ENCODE assay signal across 8 cellular contexts in genomic region chr1:44739361-44740178, GRCh38. TPM values are rescaled to one million over a fixed set of nuclear protein-coding genes. Genes with fewer than 3 reads are reported as not detected.
DNase-seq lines count a peak whose midpoint lies in the region; ATAC-seq and TF ChIP-seq lines count a peak whose summit lies in the region.

TSS of gene KIF2C (plus strand) at chr1:44739837. CDS start at chr1:44739933, 96 bp downstream.

- H3K27me3 ChIP-seq in smooth muscle cell (ENCODE audit: low read depth) = no peaks in the 10 kb centered on the region

- DNase-seq in AG04449 (ENCODE audit: low read depth, low spot score) (peak; percentile 78), NCI-H2227 treated with DMSO at 0.1 percent for 48 hours (lab: John Stamatoyannopoulos, UW) (peak; percentile 98), cardiac fibroblast (ENCODE audit: low read depth in 2 of 2) (peak; percentile 98 to 99), iPS-NIHi7 (ENCODE audit: extremely low spot score) (peak; percentile 99), smooth muscle cell (lab: John Stamatoyannopoulos, UW; ENCODE audit: unreplicated experiment) (peak; percentile 73)

- peaks cover 21% of the 10 kb centered on the region for H3K79me2 ChIP-seq in smooth muscle cell (ENCODE audit: low read depth)

- no peaks in the 10 kb centered on the region for H4K20me1 ChIP-seq in smooth muscle cell (ENCODE audit: low read depth)

- WGBS in smooth muscle cell (ENCODE audit: low lambda C conversion rate) = 4% methylated on average over 57 of the region's 57 CpGs

- peak within 1 kb of the TSS; percentile 63 for H3K27ac ChIP-seq in smooth muscle cell (ENCODE audit: low read depth)

- H3K4me2 ChIP-seq in smooth muscle cell = peak within 1 kb of the TSS; percentile 96

- no peaks in the 10 kb centered on the region for H3K36me3 ChIP-seq in smooth muscle cell (ENCODE audit: low read depth)

- H3F3A ChIP-seq in smooth muscle cell (ENCODE audit: low read depth) = no peaks in the 10 kb centered on the region

- H3K9ac ChIP-seq in smooth muscle cell (ENCODE audit: low read depth) = peak within 1 kb of the TSS; percentile 57

- CTCF ChIA-PET in AG04449 (lab: Yijun Ruan, JAX) = interaction anchor here (0.6 to 3.3 kb wide), 3 partner anchors 8 to 12 kb away, joined by 3 to 24 read pairs (median 5); partner anchors contain the start of gene RNU5D-1

- H2AFZ ChIP-seq in smooth muscle cell (ENCODE audit: low read depth) = peak within 1 kb of the TSS; percentile 96

- peaks cover 10% of the 10 kb centered on the region for H3K4me1 ChIP-seq in smooth muscle cell (ENCODE audit: low read depth)

- H3K4me3 ChIP-seq in AG04449 (ENCODE audit: low read depth, low read length) = peak within 1 kb of the TSS; percentile 92
- H3K4me3 ChIP-seq in WI38 (ENCODE audit: low read depth, low read length) = peak within 1 kb of the TSS; percentile 78
- peak within 1 kb of the TSS; percentile 74 to 75 for H3K4me3 ChIP-seq in cardiac fibroblast (replicated peaks in 1 of 2; ENCODE audit: low read depth in 2 of 2, low read length in 2 of 2)
- peak within 1 kb of the TSS; percentile 74 for H3K4me3 ChIP-seq in smooth muscle cell

- no peaks in the 10 kb centered on the region for H3K9me3 ChIP-seq in smooth muscle cell (replicated peaks; ENCODE audit: low read depth)

- TF ChIP-seq CTCF in AG04449 (IDR thresholded peaks at IDR 0.05; ENCODE audit: insufficient read depth, low read length, missing control alignments) = no peak
- TF ChIP-seq CTCF in WI38 (IDR thresholded peaks at IDR 0.05; ENCODE audit: low read depth, low read length) = no peak
- no peak for TF ChIP-seq CTCF in cardiac fibroblast (IDR thresholded peaks at IDR 0.05; ENCODE audit: low read depth, low read length)
- TF ChIP-seq CTCF in smooth muscle cell (IDR thresholded peaks at IDR 0.05; ENCODE audit: borderline replicate concordance, insufficient read depth, poor library complexity, severe bottlenecking) = no peak

- POLR2A ChIA-PET in AG04449 (lab: Yijun Ruan, JAX) = no interaction called here

- peak; percentile 96 for ATAC-seq in GM18907 (IDR thresholded peaks at IDR 0.05; ENCODE audit: unreplicated experiment)
- ATAC-seq in HG03159 (IDR thresholded peaks at IDR 0.05; ENCODE audit: unreplicated experiment) = peak; percentile 95

RNA-seq across cellular contexts. Expression of gene KIF2C, which starts in this region (rescaled TPM):
- total RNA-seq in smooth muscle cell = 5.7 and 9.2 TPM in 2 replicates
- 6.8 and 8.5 TPM in 2 replicates for polyA plus RNA-seq in smooth muscle cell

Comparison
In these comparisons a context has a peak if more than half of its experiments do, and no peak if none do; other contexts are left out.
1. Peak in every context shown above with its lines: DNase-seq, ATAC-seq, H3K4me3 ChIP-seq and H3K27ac ChIP-seq.